10 cellular contexts compared by ENCODE assay signal in genomic region chr10:101222683-101223273, GRCh38. TPM values are rescaled to one million over a fixed set of nuclear protein-coding genes. Genes with fewer than 3 reads are reported as not detected.
DNase-seq lines count a peak whose midpoint lies in the region; ATAC-seq, FAIRE-seq and TF ChIP-seq lines count a peak whose summit lies in the region.
"Had no signal": no experiment of that assay in that cellular context is flagged by ENCODE, and none has a peak within 500 bp of the region (broad histone marks: within the 10 kb centered on the region; RNA-seq: fewer than 3 reads in every experiment).

No MANE protein-coding gene starts in this region.

- H3K27me3 Mint-ChIP-seq in activated CD4-positive, alpha-beta T cell treated with anti-CD3 and anti-CD28 coated beads, Interleukin-2, amount 10 ng/mL, durations not matched to agents 7 days and 5 days, result peaks cover 85% of the 10 kb centered on the region

- peak; percentile 52 for FAIRE-seq in bronchial epithelial cell (lab: Jason Lieb, UNC)
- no peak for FAIRE-seq in HTR-8/SVneo (lab: Jason Lieb, UNC)

- intact Hi-C loops in testis (cut with DNase I; ENCODE audit: low total_unique reads) (no loop called here), PC-9 (cut with micrococcal nuclease; ENCODE audit: unreplicated experiment) (no loop called here)

- H3K27me3 ChIP-seq in bronchial epithelial cell (ENCODE audit: control insufficient read depth, insufficient read depth, low read length) (peaks cover 76% of the 10 kb centered on the region), lung (ENCODE audit: control insufficient read depth, insufficient read depth) (peaks cover 11% of the 10 kb centered on the region), testis (peaks cover 10% of the 10 kb centered on the region), PC-9 (ENCODE audit: insufficient read depth, low read depth) (peaks cover 52% of the 10 kb centered on the region), foreskin keratinocyte (peaks cover 99% of the 10 kb centered on the region)

- H3K4me1 ChIP-seq in lung (ENCODE audit: control insufficient read depth in 2 of 2, insufficient read depth in 2 of 2, low read length in 2 of 2), result peaks cover 0 to 19% of the 10 kb centered on the region in 2 donors
- H3K4me1 ChIP-seq in testis, result peaks cover 8% of the 10 kb centered on the region
- no peaks in the 10 kb centered on the region for H3K4me1 ChIP-seq in PC-9 (replicated peaks; ENCODE audit: insufficient read depth)
- peaks cover 11% of the 10 kb centered on the region for H3K4me1 ChIP-seq in foreskin keratinocyte

- TF ChIP-seq CTCF in bronchial epithelial cell (IDR thresholded peaks at IDR 0.05; ENCODE audit: insufficient read depth, low read length, severe bottlenecking) (no peak), lung (IDR thresholded peaks at IDR 0.05; ENCODE audit: control extremely low read depth, extremely low read depth) (no peak), testis (IDR thresholded peaks at IDR 0.05) (no peak), PC-9 (conservative IDR thresholded peaks at IDR 0.05) (no peak), foreskin keratinocyte (conservative IDR thresholded peaks at IDR 0.05) (no peak)

- H3K9me3 ChIP-seq in lung (ENCODE audit: control insufficient read depth in 2 of 2, insufficient read depth in 1 of 2, low read length in 1 of 2), result peaks cover 0 to 5% of the 10 kb centered on the region in 2 donors
- H3K9me3 ChIP-seq in testis, result no peaks in the 10 kb centered on the region
- no peaks in the 10 kb centered on the region for H3K9me3 ChIP-seq in PC-9 (ENCODE audit: insufficient read depth, low read depth)

- no peak for TF ChIP-seq POLR2A in testis (IDR thresholded peaks at IDR 0.05)

- POLR2A ChIA-PET in activated CD4-positive, alpha-beta T cell treated with anti-CD3 and anti-CD28 coated beads, Interleukin-2, amount 10 ng/mL, durations not matched to agents 7 days and 5 days (lab: Charles Lee), result no interaction called here
- POLR2A ChIA-PET in PC-9 (lab: Charles Lee; ENCODE audit: unreplicated experiment), result no interaction called here

- H3K27ac ChIP-seq in lung (ENCODE audit: low read depth in 1 of 2, low read length in 1 of 2) (no peak overlapping the region), testis (no peak overlapping the region), PC-9 (no peak overlapping the region), foreskin keratinocyte (no peak overlapping the region)

- H2AFZ ChIP-seq in PC-9, result no peak overlapping the region

- H3K4me3 ChIP-seq in bronchial epithelial cell (ENCODE audit: low read depth, low read length), result peak overlapping the region; percentile 13
- H3K4me3 ChIP-seq in lung, result no peak overlapping the region
- peak overlapping the region; percentile 15 to 49 for H3K4me3 ChIP-seq in testis
- H3K4me3 ChIP-seq in PC-9, result no peak overlapping the region

- no peak overlapping the region for H3K27ac Mint-ChIP-seq in activated CD4-positive, alpha-beta T cell treated with anti-CD3 and anti-CD28 coated beads, Interleukin-2, amount 10 ng/mL, durations not matched to agents 7 days and 5 days

- no peak overlapping the region for H3K4me2 ChIP-seq in PC-9

- no TSS peak for BruUV-seq in PC-9 (replicated peaks; lab: Mats Ljungman, UMichigan)

- peaks cover 32% of the 10 kb centered on the region for H3K4me1 Mint-ChIP-seq in activated CD4-positive, alpha-beta T cell treated with anti-CD3 and anti-CD28 coated beads, Interleukin-2, amount 10 ng/mL, durations not matched to agents 7 days and 5 days

- H3F3A ChIP-seq in PC-9 (ENCODE audit: insufficient read depth, low read depth), result no peaks in the 10 kb centered on the region

- H3K36me3 Mint-ChIP-seq in activated CD4-positive, alpha-beta T cell treated with anti-CD3 and anti-CD28 coated beads, Interleukin-2, amount 10 ng/mL, durations not matched to agents 7 days and 5 days (ENCODE audit: low read depth), result peaks cover 2% of the 10 kb centered on the region

- no peaks in the 10 kb centered on the region for H4K20me1 ChIP-seq in PC-9 (ENCODE audit: insufficient read depth)

- no peaks in the 10 kb centered on the region for H3K36me3 ChIP-seq in bronchial epithelial cell (ENCODE audit: control insufficient read depth, insufficient read depth, low read length)
- H3K36me3 ChIP-seq in lung (ENCODE audit: control insufficient read depth in 2 of 2, insufficient read depth in 2 of 2, low read length in 2 of 2), result no peaks in the 10 kb centered on the region
- H3K36me3 ChIP-seq in testis (ENCODE audit: low read depth, missing control alignments), result no peaks in the 10 kb centered on the region
- no peaks in the 10 kb centered on the region for H3K36me3 ChIP-seq in PC-9 (ENCODE audit: low read depth)

- no peaks in the 10 kb centered on the region for H3K9me2 ChIP-seq in PC-9 (ENCODE audit: insufficient read depth)

- ATAC-seq in lung (ENCODE audit: insufficient read depth, low FRiP score) (peak; percentile 35), foreskin keratinocyte (no peak)

- CTCF ChIA-PET in activated CD4-positive, alpha-beta T cell treated with anti-CD3 and anti-CD28 coated beads, Interleukin-2, amount 10 ng/mL, durations not matched to agents 7 days and 5 days (lab: Charles Lee), result interaction anchor here (1.0 to 1.4 kb wide), 3 partner anchors 8 to 89 kb away, joined by 3 to 6 read pairs (median 3); no protein-coding TSS in a partner anchor
- CTCF ChIA-PET in PC-9 (lab: Charles Lee), result interaction anchor here (0.6 to 0.7 kb wide), 2 partner anchors 173 to 221 kb away, joined by 3 read pairs; no protein-coding TSS in a partner anchor

- no peaks in the 10 kb centered on the region for H3K79me2 ChIP-seq in PC-9 (ENCODE audit: low read depth)

- no peaks in the 10 kb centered on the region for H3K9me3 Mint-ChIP-seq in activated CD4-positive, alpha-beta T cell treated with anti-CD3 and anti-CD28 coated beads, Interleukin-2, amount 10 ng/mL, durations not matched to agents 7 days and 5 days

- DNase-seq in activated CD4-positive, alpha-beta T cell treated with anti-CD3 and anti-CD28 coated beads, Interleukin-2, amount 10 ng/mL, durations not matched to agents 7 days and 5 days, result no peak
- DNase-seq in activated CD4-positive, alpha-beta T cell treated with anti-CD3 and anti-CD28 coated beads for 1 hour, result no peak
- DNase-seq in bronchial epithelial cell (ENCODE audit: low read depth) (no peak), lung (ENCODE audit: low spot score) (no peak), testis (no peak), PC-9 (no peak), foreskin keratinocyte (no peak), HTR-8/SVneo (ENCODE audit: insufficient read length, low spot score) (no peak)
- DNase-seq: activated CD4-positive, alpha-beta T cell treated with anti-CD3 and anti-CD28 coated beads, Interleukin-2, amount 50 U/mL, for 1 hour; NCI-H510A had no signal

- peak overlapping the region; percentile 49 for H3K4me3 Mint-ChIP-seq in activated CD4-positive, alpha-beta T cell treated with anti-CD3 and anti-CD28 coated beads, Interleukin-2, amount 10 ng/mL, durations not matched to agents 7 days and 5 days

- 2 to 3% methylated on average over 42 of the region's 42 CpGs for WGBS in lung, 2 donors
- WGBS in testis, 2 donors, result 4 to 17% methylated on average over 1 to 39 of the region's 42 CpGs

RNA-seq across cellular contexts. Expression of gene LBX1, which starts 6.5 kb away (rescaled TPM):
- total RNA-seq in activated CD4-positive, alpha-beta T cell treated with anti-CD3 and anti-CD28 coated beads, Interleukin-2, amount 10 ng/mL, durations not matched to agents 7 days and 5 days, result not detected
- total RNA-seq in bronchial epithelial cell, result not detected in 2 replicates
- under 1 TPM in 1 of 2 donors, not detected in 1; 0.09 TPM for total RNA-seq in lung
- under 1 TPM; 0.02 to 0.04 TPM for polyA plus RNA-seq in lung
- under 1 TPM in 1 of 2 donors, not detected in 1; 0.12 TPM for total RNA-seq in testis
- polyA plus RNA-seq in testis (ENCODE audit: insufficient read depth, low read depth, low replicate concordance), result not detected
- not detected in 2 replicates for total RNA-seq in PC-9 (2021)
- not detected in 2 replicates for total RNA-seq in foreskin keratinocyte
- polyA plus RNA-seq in foreskin keratinocyte, result not detected in 2 replicates

Comparison
In these comparisons a context has a peak if more than half of its experiments do, and no peak if none do; other contexts are left out.
1. H3K4me3 ChIP-seq: peak in bronchial epithelial cell (single experiment) and testis (2 of 2); none in lung (single experiment) and PC-9 (single experiment).